ENCODE assay signal across 24 cellular contexts in the genomic region with DNA sequence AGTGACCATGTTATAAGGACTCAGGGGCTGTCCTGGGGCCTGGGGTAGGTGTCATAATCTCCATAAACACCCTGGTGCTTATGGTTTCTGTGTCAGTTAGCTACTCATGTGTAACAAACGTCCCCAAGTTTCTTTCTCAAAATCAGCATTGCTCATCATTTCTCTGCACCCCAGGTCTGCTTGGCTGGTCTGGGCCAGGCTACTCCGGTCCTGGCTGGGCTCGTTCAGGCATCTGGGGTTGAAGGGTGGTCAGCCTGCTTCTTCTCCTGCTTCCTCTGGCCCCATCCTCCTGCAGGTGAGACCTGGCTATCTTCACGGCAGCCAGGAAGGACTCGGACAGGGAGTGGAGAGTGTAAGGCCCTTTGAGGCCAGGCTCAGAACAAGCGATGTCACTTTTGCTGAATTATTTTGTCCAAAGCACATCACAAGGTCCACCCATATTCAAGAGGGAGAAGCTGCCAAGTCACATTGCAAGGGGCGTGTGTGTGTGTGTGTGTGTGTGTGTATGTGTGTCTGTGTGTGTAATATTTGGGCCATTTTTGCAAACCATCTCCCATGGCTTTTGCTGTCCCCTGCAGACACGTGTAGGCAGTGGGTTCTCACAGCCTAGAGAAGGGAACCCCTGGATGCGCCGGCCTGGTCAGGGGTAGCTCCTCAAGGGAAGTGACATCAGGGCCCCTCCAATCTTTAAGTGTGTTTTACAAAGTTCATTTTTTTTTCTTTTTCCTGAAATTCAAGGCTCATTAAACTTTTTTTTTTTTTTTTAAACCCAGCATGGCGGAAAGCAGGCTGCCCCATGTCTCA.
"Had no signal": no experiment of that assay in that cellular context is flagged by ENCODE, and none has a peak within 500 bp of the region (broad histone marks: within the 10 kb centered on the region; RNA-seq: fewer than 3 reads in every experiment).

No MANE protein-coding gene starts in this region.

- H3K9me3 Mint-ChIP-seq: activated CD4-positive, alpha-beta memory T cell treated with anti-CD3 and anti-CD28 coated beads, Interleukin-2, amount 10 ng/mL, durations not matched to agents 7 days and 5 days; activated CD4-positive, alpha-beta T cell treated with anti-CD3 and anti-CD28 coated beads, Interleukin-2, amount 10 ng/mL, durations not matched to agents 7 days and 5 days; natural killer cell had no signal

- DNase-seq: activated CD4-positive, alpha-beta memory T cell treated with anti-CD3 and anti-CD28 coated beads, Interleukin-2, amount 10 ng/mL, durations not matched to agents 7 days and 5 days; activated CD4-positive, alpha-beta T cell treated with anti-CD3 and anti-CD28 coated beads, Interleukin-2, amount 10 ng/mL, durations not matched to agents 7 days and 5 days; activated CD4-positive, CD25-positive, alpha-beta regulatory T cell treated with anti-CD3 and anti-CD28 coated beads, Interleukin-2, amount 50 U/mL, for 72 hours; activated effector memory CD4-positive, alpha-beta T cell treated with Interleukin-2 at 50 U/mL for 16 hours; activated naive CD4-positive, alpha-beta T cell treated with anti-CD3 and anti-CD28 coated beads, Interleukin-2, amount 50 U/mL, for 16 hours; amniotic stem cell; brain microvascular endothelial cell; caudate nucleus; endodermal cell; foreskin keratinocyte; heart right ventricle; lower lobe of right lung; mesenchymal stem cell; natural killer cell; occipital lobe; right lobe of liver; stimulated activated CD4-positive, alpha-beta T cell treated with anti-CD3 and anti-CD28 coated beads, Interleukin-2, amount 100 ng/mL, for 48 hours; stimulated activated naive CD8-positive, alpha-beta T cell treated with anti-CD3 and anti-CD28 coated beads, Interleukin-15, Interleukin-2, amounts not matched to agents 100 U/mL and 50 U/mL, for 24 hours; T-helper 17 cell; T1000; trophoblast cell had no signal

- H3K36me3 Mint-ChIP-seq: natural killer cell, neural progenitor cell had no signal

- H3K4me3 ChIP-seq: heart right ventricle, lower lobe of right lung, neural progenitor cell, right lobe of liver, thoracic aorta had no signal

- H3K27me3 Mint-ChIP-seq: activated CD4-positive, alpha-beta memory T cell treated with anti-CD3 and anti-CD28 coated beads, Interleukin-2, amount 10 ng/mL, durations not matched to agents 7 days and 5 days; activated CD4-positive, alpha-beta T cell treated with anti-CD3 and anti-CD28 coated beads, Interleukin-2, amount 10 ng/mL, durations not matched to agents 7 days and 5 days had no signal

- H3K27ac Mint-ChIP-seq: activated CD4-positive, alpha-beta memory T cell treated with anti-CD3 and anti-CD28 coated beads, Interleukin-2, amount 10 ng/mL, durations not matched to agents 7 days and 5 days; activated CD4-positive, alpha-beta T cell treated with anti-CD3 and anti-CD28 coated beads, Interleukin-2, amount 10 ng/mL, durations not matched to agents 7 days and 5 days; endodermal cell; natural killer cell; neural progenitor cell; T-helper 17 cell had no signal

- H3K27ac ChIP-seq: brain microvascular endothelial cell, foreskin keratinocyte, heart right ventricle, lower lobe of right lung, neural progenitor cell, right lobe of liver, thoracic aorta had no signal

- H3K4me3 Mint-ChIP-seq: activated CD4-positive, alpha-beta memory T cell treated with anti-CD3 and anti-CD28 coated beads, Interleukin-2, amount 10 ng/mL, durations not matched to agents 7 days and 5 days; activated CD4-positive, alpha-beta T cell treated with anti-CD3 and anti-CD28 coated beads, Interleukin-2, amount 10 ng/mL, durations not matched to agents 7 days and 5 days; endodermal cell; natural killer cell; neural progenitor cell; T-helper 17 cell had no signal

- ATAC-seq: esophagus mucosa; foreskin keratinocyte; heart right ventricle; lower lobe of right lung; natural killer cell; right lobe of liver; stimulated activated naive CD8-positive, alpha-beta T cell treated with anti-CD3 and anti-CD28 coated beads, Interleukin-15, Interleukin-2, amounts not matched to agents 100 U/mL and 50 U/mL, for 24 hours; T-helper 17 cell had no signal

- H3K4me1 Mint-ChIP-seq: activated CD4-positive, alpha-beta memory T cell treated with anti-CD3 and anti-CD28 coated beads, Interleukin-2, amount 10 ng/mL, durations not matched to agents 7 days and 5 days; activated CD4-positive, alpha-beta T cell treated with anti-CD3 and anti-CD28 coated beads, Interleukin-2, amount 10 ng/mL, durations not matched to agents 7 days and 5 days; endodermal cell; natural killer cell; neural progenitor cell; T-helper 17 cell had no signal
